Comparison of ENCODE assay signal across 8 cellular contexts in genomic region chr16:87765473-87765775, GRCh38. TPM values are rescaled to one million over a fixed set of nuclear protein-coding genes. Genes with fewer than 3 reads are reported as not detected.
DNase-seq lines count a peak whose midpoint lies in the region; ATAC-seq and TF ChIP-seq lines count a peak whose summit lies in the region.

No MANE protein-coding gene starts in this region.

- no peaks in the 10 kb centered on the region for H3K36me3 ChIP-seq in mucosa of stomach (ENCODE audit: control insufficient read depth, insufficient read depth, low read length)
- H3K36me3 ChIP-seq in tibial artery, result peaks cover 0 to 34% (median 24%) of the 10 kb centered on the region in 3 donors

- DNase-seq in NCI-H2227 (lab: John Stamatoyannopoulos, UW; ENCODE audit: unreplicated experiment) (peak; percentile 17), NCI-H2227 treated with DMSO at 0.1 percent for 48 hours (lab: John Stamatoyannopoulos, UW) (no peak), dermis blood vessel endothelial cell (peak; percentile 40), tibial artery (no peak), cerebellum (ENCODE audit: low spot score) (no peak)

- peak; percentile 36 for ATAC-seq in HG03175 (IDR thresholded peaks at IDR 0.05; ENCODE audit: unreplicated experiment)

- H3K4me1 ChIP-seq in mucosa of stomach (ENCODE audit: control insufficient read depth, insufficient read depth, low read length) (peaks cover 8% of the 10 kb centered on the region), tibial artery (peaks cover 0 to 21% (median 15%) of the 10 kb centered on the region in 4 donors)

- H3K9ac ChIP-seq in mucosa of stomach (ENCODE audit: low read length), result peak overlapping the region; percentile 94

- H3K27ac ChIP-seq in tibial artery, result peak overlapping the region; percentile 79 to 89

- H3K9me3 ChIP-seq in mucosa of stomach (ENCODE audit: control insufficient read depth, low read length), result no peaks in the 10 kb centered on the region
- no peaks in the 10 kb centered on the region for H3K9me3 ChIP-seq in tibial artery

- no peak for TF ChIP-seq CTCF in WI38 (IDR thresholded peaks at IDR 0.05; ENCODE audit: low read depth, low read length)
- TF ChIP-seq CTCF in tibial artery (IDR thresholded peaks at IDR 0.05), result no peak

- peak overlapping the region; percentile 84 for H3K4me3 ChIP-seq in WI38 (ENCODE audit: low read depth, low read length)
- peak overlapping the region; percentile 74 for H3K4me3 ChIP-seq in mucosa of stomach (ENCODE audit: low read length)
- peak overlapping the region; percentile 68 to 86 for H3K4me3 ChIP-seq in tibial artery

- intact Hi-C loops in tibial artery (cut with DNase I; ENCODE audit: low total_unique reads), result loop anchor here (5.0 kb wide), 1 partner anchor 178 kb away; no protein-coding TSS in a partner anchor

- H3K27me3 ChIP-seq in mucosa of stomach (ENCODE audit: control insufficient read depth, insufficient read depth, low read length) (no peaks in the 10 kb centered on the region), tibial artery (no peaks in the 10 kb centered on the region)

RNA-seq across cellular contexts. Expression of gene KLHDC4, which starts 0.4 kb away (rescaled TPM):
- total RNA-seq in dermis blood vessel endothelial cell, result 28.2 and 36.4 TPM in 2 replicates
- 36.7 TPM for total RNA-seq in cerebellum

Comparison
In these comparisons a context has a peak if more than half of its experiments do, and no peak if none do; other contexts are left out.
1. DNase-seq: peak in NCI-H2227 (single experiment) and dermis blood vessel endothelial cell (single experiment); none in NCI-H2227 treated with DMSO at 0.1 percent for 48 hours (single experiment), tibial artery (0 of 2) and cerebellum (single experiment).
2. Peak in every context shown above with its lines, with median percentiles within 50 percentile points of each other: H3K4me3 ChIP-seq.